ENCODE assay signal across 1 cellular context in genomic region chr1:246005067-246005466, GRCh38.
TF ChIP-seq lines count a peak whose summit lies in the region.

No MANE protein-coding gene starts in this region.

TF ChIP-seq in HepG2, 621 proteins besides CTCF, POLR2A, EP300 and RAD21 (continued from another document):
- TF ChIP-seq ZNF292 (CRISPR knock-in tag; IDR thresholded peaks at IDR 0.05; ENCODE audit: borderline replicate concordance, low read depth), result no peak
- TF ChIP-seq FOSL2 (CRISPR knock-in tag; IDR thresholded peaks at IDR 0.05), result no peak
- no peak for TF ChIP-seq ZNF790 (CRISPR knock-in tag; IDR thresholded peaks at IDR 0.05; ENCODE audit: borderline replicate concordance)
